ENCODE assay signal across 20 cellular contexts in the genomic region with DNA sequence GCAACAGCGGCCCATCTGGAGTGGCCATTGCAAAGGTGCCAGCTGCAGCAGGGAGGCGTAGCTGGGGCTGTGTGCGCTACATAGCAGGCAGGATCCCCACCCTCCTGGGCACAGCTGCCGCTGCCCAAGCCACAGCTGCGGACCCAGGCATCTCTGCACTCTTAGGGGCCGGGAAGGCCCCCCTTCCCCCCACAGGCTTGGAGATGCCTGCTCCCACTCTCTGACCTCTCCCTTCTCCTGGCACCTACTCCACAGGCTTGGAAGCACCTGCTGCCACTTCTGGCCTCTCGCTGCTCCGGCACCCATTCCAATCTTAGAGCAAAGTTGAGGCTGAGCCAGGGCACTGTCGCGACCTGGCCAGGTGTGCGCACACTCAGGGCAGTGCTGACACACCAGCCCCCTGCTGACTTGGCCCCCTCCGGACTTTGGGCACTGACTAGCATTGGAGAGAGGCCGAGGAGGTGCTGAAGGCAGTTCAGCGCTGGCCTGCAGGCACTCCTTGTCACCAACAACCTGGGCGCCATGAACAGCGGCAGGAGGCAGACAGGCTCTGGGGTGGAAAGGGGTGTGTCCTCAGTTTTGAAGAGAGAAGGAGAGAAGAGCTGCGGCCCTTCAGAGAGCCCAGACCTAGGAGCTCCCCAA.
"Had no signal": no experiment of that assay in that cellular context is flagged by ENCODE, and none has a peak within 500 bp of the region (broad histone marks: within the 10 kb centered on the region; RNA-seq: fewer than 3 reads in every experiment).

No MANE protein-coding gene starts in this region.

- H3K27ac Mint-ChIP-seq: activated naive CD4-positive, alpha-beta T cell treated with anti-CD3 and anti-CD28 coated beads, Interleukin-2, amount 10 ng/mL, durations not matched to agents 7 days and 5 days; activated T-helper 1 cell treated with anti-CD3 and anti-CD28 coated beads, Interleukin-12 subunit alpha, Interleukin-12 subunit beta, Interleukin-2, Interleukin-4 antibody, amounts not matched to agents 30 ng/mL and 10 ng/mL and 1 ng/mL, durations not matched to agents 14 hours and 24 hours and 36 hours; T-helper 17 cell had no signal

- ATAC-seq: activated CD4-positive, CD25-positive, alpha-beta regulatory T cell treated with anti-CD3 and anti-CD28 coated beads, Interleukin-2, amount 50 U/mL, for 24 hours; gastroesophageal sphincter; T-helper 17 cell had no signal

- H3K9me3 ChIP-seq: gastroesophageal sphincter, psoas muscle, tibial nerve had no signal

- DNase-seq: activated CD4-positive, alpha-beta T cell treated with anti-CD3 and anti-CD28 coated beads for 48 hours; activated CD4-positive, alpha-beta T cell treated with anti-CD3 and anti-CD28 coated beads, Interleukin-2, amount 50 U/mL, for 48 hours; activated CD8-positive, alpha-beta memory T cell treated with anti-CD3 and anti-CD28 coated beads for 24 hours; activated effector memory CD4-positive, alpha-beta T cell treated with anti-CD3 and anti-CD28 coated beads, Interleukin-2, amount 50 U/mL, for 16 hours; activated naive CD4-positive, alpha-beta T cell treated with anti-CD3 and anti-CD28 coated beads, Interleukin-2, amount 10 ng/mL, durations not matched to agents 7 days and 5 days; amniotic stem cell; brain microvascular endothelial cell; occipital lobe; psoas muscle; stimulated activated CD4-positive, alpha-beta T cell treated with anti-CD3 and anti-CD28 coated beads, Interleukin-15, amount 100 ng/mL, for 24 hours; stimulated activated CD4-positive, alpha-beta T cell treated with anti-CD3 and anti-CD28 coated beads, Interleukin-2, amount 100 ng/mL, for 24 hours; stimulated activated naive CD4-positive, alpha-beta T cell; T-helper 17 cell; T1000; WERI-Rb-1 had no signal

- H3K4me1 Mint-ChIP-seq: activated naive CD4-positive, alpha-beta T cell treated with anti-CD3 and anti-CD28 coated beads, Interleukin-2, amount 10 ng/mL, durations not matched to agents 7 days and 5 days; T-helper 17 cell had no signal

- H3K27me3 Mint-ChIP-seq: T-helper 17 cell had no signal

- H3K9me3 Mint-ChIP-seq: activated naive CD4-positive, alpha-beta T cell treated with anti-CD3 and anti-CD28 coated beads, Interleukin-2, amount 10 ng/mL, durations not matched to agents 7 days and 5 days had no signal

- H3K4me3 Mint-ChIP-seq: activated naive CD4-positive, alpha-beta T cell treated with anti-CD3 and anti-CD28 coated beads, Interleukin-2, amount 10 ng/mL, durations not matched to agents 7 days and 5 days; activated T-helper 1 cell treated with anti-CD3 and anti-CD28 coated beads, Interleukin-12 subunit alpha, Interleukin-12 subunit beta, Interleukin-2, Interleukin-4 antibody, amounts not matched to agents 30 ng/mL and 10 ng/mL and 1 ng/mL, durations not matched to agents 14 hours and 24 hours and 36 hours; T-helper 17 cell had no signal

- H3K36me3 Mint-ChIP-seq: activated naive CD4-positive, alpha-beta T cell treated with anti-CD3 and anti-CD28 coated beads, Interleukin-2, amount 10 ng/mL, durations not matched to agents 7 days and 5 days had no signal

- H3K4me3 ChIP-seq: gastroesophageal sphincter, psoas muscle, tibial nerve had no signal

- H3K27me3 ChIP-seq: brain microvascular endothelial cell, tibial nerve had no signal

- H3K9ac ChIP-seq: parathyroid adenoma had no signal

- H3K36me3 ChIP-seq: brain microvascular endothelial cell, gastroesophageal sphincter, tibial nerve, WERI-Rb-1 had no signal

- H3K27ac ChIP-seq: brain microvascular endothelial cell, gastroesophageal sphincter, parathyroid adenoma, psoas muscle, tibial nerve, WERI-Rb-1 had no signal

- H3K4me1 ChIP-seq: gastroesophageal sphincter, parathyroid adenoma, psoas muscle, tibial nerve had no signal
